ENCODE assay signal across 1 cellular context in the genomic region with DNA sequence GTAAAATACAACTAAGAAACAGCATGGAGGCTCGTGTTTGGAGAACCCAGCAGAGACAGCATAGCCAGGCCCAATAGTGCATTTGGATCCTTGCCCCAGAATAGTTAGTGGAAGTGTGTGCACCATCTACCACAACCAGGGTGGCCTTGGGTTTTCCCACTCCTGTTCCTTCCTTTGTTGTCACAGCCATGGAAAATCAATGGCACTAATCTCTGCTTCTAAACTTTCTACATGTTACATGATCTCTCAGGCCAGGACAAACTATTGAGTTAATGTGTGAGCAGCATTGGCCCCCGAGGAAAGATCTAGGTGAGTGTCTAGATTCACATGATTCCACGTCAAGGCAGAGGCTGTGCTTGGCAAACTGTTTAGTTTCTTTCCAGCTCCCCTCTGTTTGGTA.
A peak's percentile ranks its signal among the peaks of the same experiment; 100 is the strongest.
TF ChIP-seq lines count a peak whose summit lies in the region.

No MANE protein-coding gene starts in this region.

TF ChIP-seq in HepG2, 621 proteins besides CTCF, POLR2A, EP300 and RAD21 (continued from another document and continues in another):
- TF ChIP-seq, protein P1, sequence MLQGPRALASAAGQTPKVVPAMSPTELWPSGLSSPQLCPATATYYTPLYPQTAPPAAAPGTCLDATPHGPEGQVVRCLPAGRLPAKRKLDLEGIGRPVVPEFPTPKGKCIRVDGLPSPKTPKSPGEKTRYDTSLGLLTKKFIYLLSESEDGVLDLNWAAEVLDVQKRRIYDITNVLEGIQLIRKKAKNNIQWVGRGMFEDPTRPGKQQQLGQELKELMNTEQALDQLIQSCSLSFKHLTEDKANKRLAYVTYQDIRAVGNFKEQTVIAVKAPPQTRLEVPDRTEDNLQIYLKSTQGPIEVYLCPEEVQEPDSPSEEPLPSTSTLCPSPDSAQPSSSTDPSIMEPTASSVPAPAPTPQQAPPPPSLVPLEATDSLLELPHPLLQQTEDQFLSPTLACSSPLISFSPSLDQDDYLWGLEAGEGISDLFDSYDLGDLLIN (CRISPR knock-in tag; IDR thresholded peaks at IDR 0.05; ENCODE audit: borderline replicate concordance): no peak
- no peak for TF ChIP-seq SOX13 (IDR thresholded peaks at IDR 0.05)
- peak in 1 of 2 experiments; percentile 50; a peak in 2 of 4 replicates for TF ChIP-seq SOX13 (CRISPR knock-in tag; conservative IDR thresholded peaks at IDR 0.05 in 1 of 2, IDR thresholded peaks at IDR 0.05 in 1 of 2)
- TF ChIP-seq, protein P2, sequence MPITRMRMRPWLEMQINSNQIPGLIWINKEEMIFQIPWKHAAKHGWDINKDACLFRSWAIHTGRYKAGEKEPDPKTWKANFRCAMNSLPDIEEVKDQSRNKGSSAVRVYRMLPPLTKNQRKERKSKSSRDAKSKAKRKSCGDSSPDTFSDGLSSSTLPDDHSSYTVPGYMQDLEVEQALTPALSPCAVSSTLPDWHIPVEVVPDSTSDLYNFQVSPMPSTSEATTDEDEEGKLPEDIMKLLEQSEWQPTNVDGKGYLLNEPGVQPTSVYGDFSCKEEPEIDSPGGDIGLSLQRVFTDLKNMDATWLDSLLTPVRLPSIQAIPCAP (CRISPR knock-in tag; IDR thresholded peaks at IDR 0.05; ENCODE audit: low read depth): no peak
- TF ChIP-seq ARNTL (CRISPR knock-in tag; IDR thresholded peaks at IDR 0.05): no peak
- TF ChIP-seq ZNF484 (CRISPR knock-in tag; IDR thresholded peaks at IDR 0.05; ENCODE audit: borderline replicate concordance, low read depth): no peak
- TF ChIP-seq ZNF672 (CRISPR knock-in tag; IDR thresholded peaks at IDR 0.05): no peak
- TF ChIP-seq, protein P3, sequence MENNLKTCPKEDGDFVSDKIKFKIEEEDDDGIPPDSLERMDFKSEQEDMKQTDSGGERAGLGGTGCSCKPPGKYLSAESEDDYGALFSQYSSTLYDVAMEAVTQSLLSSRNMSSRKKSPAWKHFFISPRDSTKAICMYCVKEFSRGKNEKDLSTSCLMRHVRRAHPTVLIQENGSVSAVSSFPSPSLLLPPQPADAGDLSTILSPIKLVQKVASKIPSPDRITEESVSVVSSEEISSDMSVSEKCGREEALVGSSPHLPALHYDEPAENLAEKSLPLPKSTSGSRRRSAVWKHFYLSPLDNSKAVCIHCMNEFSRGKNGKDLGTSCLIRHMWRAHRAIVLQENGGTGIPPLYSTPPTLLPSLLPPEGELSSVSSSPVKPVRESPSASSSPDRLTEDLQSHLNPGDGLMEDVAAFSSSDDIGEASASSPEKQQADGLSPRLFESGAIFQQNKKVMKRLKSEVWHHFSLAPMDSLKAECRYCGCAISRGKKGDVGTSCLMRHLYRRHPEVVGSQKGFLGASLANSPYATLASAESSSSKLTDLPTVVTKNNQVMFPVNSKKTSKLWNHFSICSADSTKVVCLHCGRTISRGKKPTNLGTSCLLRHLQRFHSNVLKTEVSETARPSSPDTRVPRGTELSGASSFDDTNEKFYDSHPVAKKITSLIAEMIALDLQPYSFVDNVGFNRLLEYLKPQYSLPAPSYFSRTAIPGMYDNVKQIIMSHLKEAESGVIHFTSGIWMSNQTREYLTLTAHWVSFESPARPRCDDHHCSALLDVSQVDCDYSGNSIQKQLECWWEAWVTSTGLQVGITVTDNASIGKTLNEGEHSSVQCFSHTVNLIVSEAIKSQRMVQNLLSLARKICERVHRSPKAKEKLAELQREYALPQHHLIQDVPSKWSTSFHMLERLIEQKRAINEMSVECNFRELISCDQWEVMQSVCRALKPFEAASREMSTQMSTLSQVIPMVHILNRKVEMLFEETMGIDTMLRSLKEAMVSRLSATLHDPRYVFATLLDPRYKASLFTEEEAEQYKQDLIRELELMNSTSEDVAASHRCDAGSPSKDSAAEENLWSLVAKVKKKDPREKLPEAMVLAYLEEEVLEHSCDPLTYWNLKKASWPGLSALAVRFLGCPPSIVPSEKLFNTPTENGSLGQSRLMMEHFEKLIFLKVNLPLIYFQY (CRISPR knock-in tag; IDR thresholded peaks at IDR 0.05; ENCODE audit: borderline replicate concordance): no peak; the same call in 1 of the 2 replicates
- TF ChIP-seq ZNF317 (CRISPR knock-in tag; IDR thresholded peaks at IDR 0.05): no peak
- TF ChIP-seq, protein P4, sequence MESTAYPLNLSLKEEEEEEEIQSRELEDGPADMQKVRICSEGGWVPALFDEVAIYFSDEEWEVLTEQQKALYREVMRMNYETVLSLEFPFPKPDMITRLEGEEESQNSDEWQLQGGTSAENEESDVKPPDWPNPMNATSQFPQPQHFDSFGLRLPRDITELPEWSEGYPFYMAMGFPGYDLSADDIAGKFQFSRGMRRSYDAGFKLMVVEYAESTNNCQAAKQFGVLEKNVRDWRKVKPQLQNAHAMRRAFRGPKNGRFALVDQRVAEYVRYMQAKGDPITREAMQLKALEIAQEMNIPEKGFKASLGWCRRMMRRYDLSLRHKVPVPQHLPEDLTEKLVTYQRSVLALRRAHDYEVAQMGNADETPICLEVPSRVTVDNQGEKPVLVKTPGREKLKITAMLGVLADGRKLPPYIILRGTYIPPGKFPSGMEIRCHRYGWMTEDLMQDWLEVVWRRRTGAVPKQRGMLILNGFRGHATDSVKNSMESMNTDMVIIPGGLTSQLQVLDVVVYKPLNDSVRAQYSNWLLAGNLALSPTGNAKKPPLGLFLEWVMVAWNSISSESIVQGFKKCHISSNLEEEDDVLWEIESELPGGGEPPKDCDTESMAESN (CRISPR knock-in tag; conservative IDR thresholded peaks at IDR 0.05): no peak
- no peak for TF ChIP-seq ZNF839 (CRISPR knock-in tag; IDR thresholded peaks at IDR 0.05; ENCODE audit: borderline replicate concordance)
- TF ChIP-seq ETV5 (CRISPR knock-in tag; IDR thresholded peaks at IDR 0.05; ENCODE audit: borderline replicate concordance): peak; percentile 30; the same call in 1 of the 2 replicates
- TF ChIP-seq, protein P5, sequence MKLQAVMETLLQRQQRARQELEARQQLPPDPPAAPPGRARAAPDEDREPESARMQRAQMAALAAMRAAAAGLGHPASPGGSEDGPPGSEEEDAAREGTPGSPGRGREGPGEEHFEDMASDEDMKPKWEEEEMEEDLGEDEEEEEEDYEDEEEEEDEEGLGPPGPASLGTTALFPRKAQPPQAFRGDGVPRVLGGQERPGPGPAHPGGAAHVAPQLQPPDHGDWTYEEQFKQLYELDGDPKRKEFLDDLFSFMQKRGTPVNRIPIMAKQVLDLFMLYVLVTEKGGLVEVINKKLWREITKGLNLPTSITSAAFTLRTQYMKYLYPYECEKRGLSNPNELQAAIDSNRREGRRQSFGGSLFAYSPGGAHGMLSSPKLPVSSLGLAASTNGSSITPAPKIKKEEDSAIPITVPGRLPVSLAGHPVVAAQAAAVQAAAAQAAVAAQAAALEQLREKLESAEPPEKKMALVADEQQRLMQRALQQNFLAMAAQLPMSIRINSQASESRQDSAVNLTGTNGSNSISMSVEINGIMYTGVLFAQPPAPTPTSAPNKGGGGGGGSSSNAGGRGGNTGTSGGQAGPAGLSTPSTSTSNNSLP (IDR thresholded peaks at IDR 0.05; ENCODE audit: low read depth, low read length): no peak
- no peak for TF ChIP-seq ZNF790 (CRISPR knock-in tag; IDR thresholded peaks at IDR 0.05; ENCODE audit: borderline replicate concordance)
- no peak for TF ChIP-seq ARNT2 (CRISPR knock-in tag; IDR thresholded peaks at IDR 0.05; ENCODE audit: low read depth)
- TF ChIP-seq PAWR (CRISPR knock-in tag; IDR thresholded peaks at IDR 0.05; ENCODE audit: borderline replicate concordance): no peak
- TF ChIP-seq ZNF7 (CRISPR knock-in tag; IDR thresholded peaks at IDR 0.05): no peak
- TF ChIP-seq AGO2 (optimal IDR thresholded peaks at IDR 0.05; ENCODE audit: low read depth, low read length): no peak
- TF ChIP-seq IRF2 (CRISPR knock-in tag; IDR thresholded peaks at IDR 0.05): no peak
- TF ChIP-seq ZNF180 (CRISPR knock-in tag; IDR thresholded peaks at IDR 0.05; ENCODE audit: borderline replicate concordance, low read depth): no peak
- peak; percentile 79 for TF ChIP-seq BCL6 (CRISPR knock-in tag; IDR thresholded peaks at IDR 0.05)
- TF ChIP-seq ZNF761 (CRISPR knock-in tag; conservative IDR thresholded peaks at IDR 0.05): no peak
- TF ChIP-seq ZNF569 (CRISPR knock-in tag; IDR thresholded peaks at IDR 0.05; ENCODE audit: borderline replicate concordance): no peak
- TF ChIP-seq ADNP (CRISPR knock-in tag; IDR thresholded peaks at IDR 0.05): no peak
- TF ChIP-seq HNRNPLL (IDR thresholded peaks at IDR 0.05; ENCODE audit: low read depth, low read length, poor library complexity, severe bottlenecking): no peak
- no peak for TF ChIP-seq ZFP90 (CRISPR knock-in tag; IDR thresholded peaks at IDR 0.05; ENCODE audit: borderline replicate concordance)
- no peak for TF ChIP-seq ZNF431 (CRISPR knock-in tag; IDR thresholded peaks at IDR 0.05; ENCODE audit: borderline replicate concordance, low read depth)
- TF ChIP-seq MBNL3 (CRISPR knock-in tag; conservative IDR thresholded peaks at IDR 0.05): no peak
- TF ChIP-seq, protein P6, sequence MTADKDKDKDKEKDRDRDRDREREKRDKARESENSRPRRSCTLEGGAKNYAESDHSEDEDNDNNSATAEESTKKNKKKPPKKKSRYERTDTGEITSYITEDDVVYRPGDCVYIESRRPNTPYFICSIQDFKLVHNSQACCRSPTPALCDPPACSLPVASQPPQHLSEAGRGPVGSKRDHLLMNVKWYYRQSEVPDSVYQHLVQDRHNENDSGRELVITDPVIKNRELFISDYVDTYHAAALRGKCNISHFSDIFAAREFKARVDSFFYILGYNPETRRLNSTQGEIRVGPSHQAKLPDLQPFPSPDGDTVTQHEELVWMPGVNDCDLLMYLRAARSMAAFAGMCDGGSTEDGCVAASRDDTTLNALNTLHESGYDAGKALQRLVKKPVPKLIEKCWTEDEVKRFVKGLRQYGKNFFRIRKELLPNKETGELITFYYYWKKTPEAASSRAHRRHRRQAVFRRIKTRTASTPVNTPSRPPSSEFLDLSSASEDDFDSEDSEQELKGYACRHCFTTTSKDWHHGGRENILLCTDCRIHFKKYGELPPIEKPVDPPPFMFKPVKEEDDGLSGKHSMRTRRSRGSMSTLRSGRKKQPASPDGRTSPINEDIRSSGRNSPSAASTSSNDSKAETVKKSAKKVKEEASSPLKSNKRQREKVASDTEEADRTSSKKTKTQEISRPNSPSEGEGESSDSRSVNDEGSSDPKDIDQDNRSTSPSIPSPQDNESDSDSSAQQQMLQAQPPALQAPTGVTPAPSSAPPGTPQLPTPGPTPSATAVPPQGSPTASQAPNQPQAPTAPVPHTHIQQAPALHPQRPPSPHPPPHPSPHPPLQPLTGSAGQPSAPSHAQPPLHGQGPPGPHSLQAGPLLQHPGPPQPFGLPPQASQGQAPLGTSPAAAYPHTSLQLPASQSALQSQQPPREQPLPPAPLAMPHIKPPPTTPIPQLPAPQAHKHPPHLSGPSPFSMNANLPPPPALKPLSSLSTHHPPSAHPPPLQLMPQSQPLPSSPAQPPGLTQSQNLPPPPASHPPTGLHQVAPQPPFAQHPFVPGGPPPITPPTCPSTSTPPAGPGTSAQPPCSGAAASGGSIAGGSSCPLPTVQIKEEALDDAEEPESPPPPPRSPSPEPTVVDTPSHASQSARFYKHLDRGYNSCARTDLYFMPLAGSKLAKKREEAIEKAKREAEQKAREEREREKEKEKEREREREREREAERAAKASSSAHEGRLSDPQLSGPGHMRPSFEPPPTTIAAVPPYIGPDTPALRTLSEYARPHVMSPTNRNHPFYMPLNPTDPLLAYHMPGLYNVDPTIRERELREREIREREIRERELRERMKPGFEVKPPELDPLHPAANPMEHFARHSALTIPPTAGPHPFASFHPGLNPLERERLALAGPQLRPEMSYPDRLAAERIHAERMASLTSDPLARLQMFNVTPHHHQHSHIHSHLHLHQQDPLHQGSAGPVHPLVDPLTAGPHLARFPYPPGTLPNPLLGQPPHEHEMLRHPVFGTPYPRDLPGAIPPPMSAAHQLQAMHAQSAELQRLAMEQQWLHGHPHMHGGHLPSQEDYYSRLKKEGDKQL (CRISPR knock-in tag; IDR thresholded peaks at IDR 0.05; ENCODE audit: low read depth): no peak
- no peak for TF ChIP-seq ZC3H4 (CRISPR knock-in tag; IDR thresholded peaks at IDR 0.05; ENCODE audit: borderline replicate concordance)
- TF ChIP-seq GPN1 (CRISPR knock-in tag; IDR thresholded peaks at IDR 0.05; ENCODE audit: borderline replicate concordance): no peak
- TF ChIP-seq ZFAT (CRISPR knock-in tag; conservative IDR thresholded peaks at IDR 0.05): no peak
- TF ChIP-seq FOXO1 (CRISPR knock-in tag; IDR thresholded peaks at IDR 0.05): peak; percentile 32; the same call in 1 of the 2 replicates
- TF ChIP-seq, protein P7, sequence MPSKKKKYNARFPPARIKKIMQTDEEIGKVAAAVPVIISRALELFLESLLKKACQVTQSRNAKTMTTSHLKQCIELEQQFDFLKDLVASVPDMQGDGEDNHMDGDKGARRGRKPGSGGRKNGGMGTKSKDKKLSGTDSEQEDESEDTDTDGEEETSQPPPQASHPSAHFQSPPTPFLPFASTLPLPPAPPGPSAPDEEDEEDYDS (CRISPR knock-in tag; IDR thresholded peaks at IDR 0.05): no peak
- TF ChIP-seq HOXA5 (CRISPR knock-in tag; IDR thresholded peaks at IDR 0.05): no peak
- peak; percentile 87 for TF ChIP-seq ONECUT2 (CRISPR knock-in tag; IDR thresholded peaks at IDR 0.05)
- TF ChIP-seq, protein P8, sequence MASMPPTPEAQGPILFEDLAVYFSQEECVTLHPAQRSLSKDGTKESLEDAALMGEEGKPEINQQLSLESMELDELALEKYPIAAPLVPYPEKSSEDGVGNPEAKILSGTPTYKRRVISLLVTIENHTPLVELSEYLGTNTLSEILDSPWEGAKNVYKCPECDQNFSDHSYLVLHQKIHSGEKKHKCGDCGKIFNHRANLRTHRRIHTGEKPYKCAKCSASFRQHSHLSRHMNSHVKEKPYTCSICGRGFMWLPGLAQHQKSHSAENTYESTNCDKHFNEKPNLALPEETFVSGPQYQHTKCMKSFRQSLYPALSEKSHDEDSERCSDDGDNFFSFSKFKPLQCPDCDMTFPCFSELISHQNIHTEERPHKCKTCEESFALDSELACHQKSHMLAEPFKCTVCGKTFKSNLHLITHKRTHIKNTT (CRISPR knock-in tag; IDR thresholded peaks at IDR 0.05): no peak
- TF ChIP-seq, protein P9, sequence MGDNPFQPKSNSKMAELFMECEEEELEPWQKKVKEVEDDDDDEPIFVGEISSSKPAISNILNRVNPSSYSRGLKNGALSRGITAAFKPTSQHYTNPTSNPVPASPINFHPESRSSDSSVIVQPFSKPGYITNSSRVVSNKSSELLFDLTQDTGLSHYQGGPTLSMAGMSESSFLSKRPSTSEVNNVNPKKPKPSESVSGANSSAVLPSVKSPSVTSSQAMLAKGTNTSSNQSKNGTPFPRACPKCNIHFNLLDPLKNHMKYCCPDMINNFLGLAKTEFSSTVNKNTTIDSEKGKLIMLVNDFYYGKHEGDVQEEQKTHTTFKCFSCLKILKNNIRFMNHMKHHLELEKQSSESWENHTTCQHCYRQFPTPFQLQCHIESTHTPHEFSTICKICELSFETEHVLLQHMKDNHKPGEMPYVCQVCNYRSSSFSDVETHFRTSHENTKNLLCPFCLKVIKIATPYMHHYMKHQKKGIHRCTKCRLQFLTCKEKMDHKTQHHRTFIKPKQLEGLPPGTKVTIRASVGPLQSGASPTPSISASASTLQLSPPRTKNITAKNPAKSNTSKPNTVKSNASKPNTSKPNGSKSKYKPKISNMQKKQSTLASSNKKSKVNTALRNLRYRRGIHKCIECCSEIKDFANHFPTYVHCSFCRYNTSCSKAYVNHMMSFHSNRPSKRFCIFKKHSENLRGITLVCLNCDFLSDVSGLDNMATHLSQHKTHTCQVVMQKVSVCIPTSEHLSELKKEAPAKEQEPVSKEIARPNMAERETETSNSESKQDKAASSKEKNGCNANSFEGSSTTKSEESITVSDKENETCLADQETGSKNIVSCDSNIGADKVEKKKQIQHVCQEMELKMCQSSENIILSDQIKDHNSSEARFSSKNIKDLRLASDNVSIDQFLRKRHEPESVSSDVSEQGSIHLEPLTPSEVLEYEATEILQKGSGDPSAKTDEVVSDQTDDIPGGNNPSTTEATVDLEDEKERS (CRISPR knock-in tag; IDR thresholded peaks at IDR 0.05): peak; percentile 52; the same call in 1 of the 2 replicates
- no peak for TF ChIP-seq ZNF766 (CRISPR knock-in tag; IDR thresholded peaks at IDR 0.05; ENCODE audit: borderline replicate concordance)
- peak; percentile 66 for TF ChIP-seq MED1 (CRISPR knock-in tag; IDR thresholded peaks at IDR 0.05)
- TF ChIP-seq TAF15 (IDR thresholded peaks at IDR 0.05; ENCODE audit: low read depth, low read length, poor library complexity, severe bottlenecking): no peak
- no peak for TF ChIP-seq SPEN (CRISPR knock-in tag; IDR thresholded peaks at IDR 0.05; ENCODE audit: low read depth)
